ENCODE assay signal across 17 cellular contexts in genomic region chr12:52126050-52126604, GRCh38. TPM values are rescaled to one million over a fixed set of nuclear protein-coding genes. Genes with fewer than 3 reads are reported as not detected.
DNase-seq lines count a peak whose midpoint lies in the region; ATAC-seq and TF ChIP-seq lines count a peak whose summit lies in the region.
"Had no signal": no experiment of that assay in that cellular context is flagged by ENCODE, and none has a peak within 500 bp of the region (broad histone marks: within the 10 kb centered on the region; RNA-seq: fewer than 3 reads in every experiment).

No MANE protein-coding gene starts in this region.

- H3K9me3 Mint-ChIP-seq in glutamatergic neuron (ENCODE audit: unreplicated experiment), result peaks cover 10% of the 10 kb centered on the region
- H3K9me3 Mint-ChIP-seq: immature natural killer cell had no signal

- TF ChIP-seq POLR2A in gastroesophageal sphincter (IDR thresholded peaks at IDR 0.05) (no peak), prostate gland (IDR thresholded peaks at IDR 0.05) (no peak)

- ATAC-seq in gastroesophageal sphincter (no peak), HG03095 (IDR thresholded peaks at IDR 0.05; ENCODE audit: unreplicated experiment) (no peak), HG02588 (IDR thresholded peaks at IDR 0.05; ENCODE audit: unreplicated experiment) (no peak)

- no peak overlapping the region for H3K27ac Mint-ChIP-seq in glutamatergic neuron (ENCODE audit: unreplicated experiment)
- H3K27ac Mint-ChIP-seq: CD4-positive, alpha-beta memory T cell; immature natural killer cell had no signal

- intact Hi-C loops in prostate gland (cut with DNase I), result no loop called here

- H3K9ac ChIP-seq in HUES48 (ENCODE audit: low read depth, low read length), result peak overlapping the region; percentile 55

- H3K27ac ChIP-seq in C4-2B (peak overlapping the region; percentile 99), HUES48 (ENCODE audit: low read depth, low read length) (peak overlapping the region; percentile 93), gastroesophageal sphincter (peak overlapping the region in 3 of 4 donors; percentile 46 to 69 (median 51)), prostate gland (peak overlapping the region; percentile 90 to 98)
- H3K27ac ChIP-seq: SJSA1 had no signal

- 86% methylated on average over 1 of the region's 2 CpGs; no CpG with 5 or more reads in 1 of the 2 donors for WGBS in gastroesophageal sphincter (ENCODE audit: low coverage in 1 of 2), 2 donors
- WGBS in prostate gland, result 40% methylated on average over 2 of the region's 2 CpGs

- no peaks in the 10 kb centered on the region for H3K9me3 ChIP-seq in HUES48 (ENCODE audit: control insufficient read depth, insufficient read depth, low read length)
- no peaks in the 10 kb centered on the region for H3K9me3 ChIP-seq in gastroesophageal sphincter
- no peaks in the 10 kb centered on the region for H3K9me3 ChIP-seq in prostate gland
- H3K9me3 ChIP-seq: body of pancreas, SJSA1 had no signal

- H3K4me3 ChIP-seq in HUES48 (ENCODE audit: low read depth, low read length) (peak overlapping the region; percentile 19; the same call in 1 of the 2 replicates), gastroesophageal sphincter (no peak overlapping the region), prostate gland (no peak overlapping the region)
- H3K4me3 ChIP-seq: body of pancreas, SJSA1 had no signal

- peaks cover 22% of the 10 kb centered on the region for H3K4me1 Mint-ChIP-seq in glutamatergic neuron (ENCODE audit: low read depth, unreplicated experiment)
- H3K4me1 Mint-ChIP-seq: immature natural killer cell had no signal

- no peak for DNase-seq in prostate gland (ENCODE audit: low spot score)
- no peak for DNase-seq in glutamatergic neuron
- no peak for DNase-seq in stimulated activated CD8-positive, alpha-beta memory T cell treated with anti-CD3 and anti-CD28 coated beads, Interleukin-4, amount 100 ng/mL, for 48 hours
- DNase-seq: activated T-cell treated with anti-CD3 and anti-CD28 coated beads, Interleukin-2, amount 50 U/mL, for 48 hours; body of pancreas; CD4-positive, alpha-beta memory T cell; erythroblast; GF-D8; immature natural killer cell; NCI-H1048; stimulated activated CD4-positive, alpha-beta T cell treated with anti-CD3 and anti-CD28 coated beads, Interleukin-15, amount 100 ng/mL, for 24 hours had no signal

- peaks cover 11% of the 10 kb centered on the region for H3K27me3 Mint-ChIP-seq in glutamatergic neuron (ENCODE audit: unreplicated experiment)

- H3K36me3 ChIP-seq in HUES48 (ENCODE audit: control insufficient read depth, insufficient read depth, low read length) (no peaks in the 10 kb centered on the region), gastroesophageal sphincter (no peaks in the 10 kb centered on the region), prostate gland (no peaks in the 10 kb centered on the region)
- H3K36me3 ChIP-seq: SJSA1 had no signal

- H3K27me3 ChIP-seq in HUES48 (ENCODE audit: control insufficient read depth, insufficient read depth, low read length) (no peaks in the 10 kb centered on the region), gastroesophageal sphincter (peaks cover 27% of the 10 kb centered on the region), prostate gland (replicated peaks; ENCODE audit: insufficient read depth) (no peaks in the 10 kb centered on the region)
- H3K27me3 ChIP-seq: body of pancreas, SJSA1 had no signal

- TF ChIP-seq EP300 in gastroesophageal sphincter (IDR thresholded peaks at IDR 0.05), result no peak

- TF ChIP-seq CTCF in C4-2B (conservative IDR thresholded peaks at IDR 0.05) (no peak), gastroesophageal sphincter (IDR thresholded peaks at IDR 0.05) (no peak), prostate gland (IDR thresholded peaks at IDR 0.05) (no peak), glutamatergic neuron (IDR thresholded peaks at IDR 0.05; ENCODE audit: partially characterized antibody, unreplicated experiment) (no peak)

- H3K4me3 Mint-ChIP-seq in glutamatergic neuron (ENCODE audit: unreplicated experiment), result no peak overlapping the region
- H3K4me3 Mint-ChIP-seq: CD4-positive, alpha-beta memory T cell; immature natural killer cell had no signal

- H3K36me3 Mint-ChIP-seq in glutamatergic neuron (ENCODE audit: unreplicated experiment), result no peaks in the 10 kb centered on the region
- H3K36me3 Mint-ChIP-seq: CD4-positive, alpha-beta memory T cell; immature natural killer cell had no signal

- peaks cover 56% of the 10 kb centered on the region for H3K4me1 ChIP-seq in HUES48 (ENCODE audit: control insufficient read depth, insufficient read depth, low read length)
- peaks cover 0 to 14% (median 3%) of the 10 kb centered on the region in 3 donors for H3K4me1 ChIP-seq in gastroesophageal sphincter
- peaks cover 30% of the 10 kb centered on the region for H3K4me1 ChIP-seq in prostate gland (replicated peaks)
- H3K4me1 ChIP-seq: SJSA1 had no signal

RNA-seq across cellular contexts. Expression of gene SMIM41, which starts 46.6 kb away (rescaled TPM):
- 10 to 100 TPM in 1 of 4 donors, 1 to 10 TPM in 3; 4.0 to 12.8 (median 4.6) TPM for total RNA-seq in gastroesophageal sphincter
- total RNA-seq in prostate gland, result 10 to 100 TPM in 1 of 2 donors, 1 to 10 TPM in 1; 7.5 to 30.2 TPM
- 0.88 TPM for total RNA-seq in glutamatergic neuron (ENCODE audit: unreplicated experiment)
- total RNA-seq: CD4-positive, alpha-beta memory T cell; SJSA1 had no signal

RNA-seq across cellular contexts. Expression of gene ATG101, which starts 56.3 kb away (rescaled TPM):
- total RNA-seq in gastroesophageal sphincter (10 to 100 TPM; 36.7 to 60.2 (median 52.6) TPM), prostate gland (10 to 100 TPM; 60.0 to 64.1 TPM), glutamatergic neuron (ENCODE audit: unreplicated experiment) (26.2 TPM)
